20 cellular contexts compared by ENCODE assay signal in genomic region chr19:44803442-44804428, GRCh38. TPM values are rescaled to one million over a fixed set of nuclear protein-coding genes. Genes with fewer than 3 reads are reported as not detected.
DNase-seq lines count a peak whose midpoint lies in the region; ATAC-seq and TF ChIP-seq lines count a peak whose summit lies in the region.
"Had no signal": no experiment of that assay in that cellular context is flagged by ENCODE, and none has a peak within 500 bp of the region (broad histone marks: within the 10 kb centered on the region; RNA-seq: fewer than 3 reads in every experiment).

No MANE protein-coding gene starts in this region.

- H3K27ac ChIP-seq in RWPE1 (no peak overlapping the region), OCI-LY7 (ENCODE audit: low read depth, low read length, poor library complexity, severe bottlenecking) (no peak overlapping the region)
- H3K27ac ChIP-seq: colonic mucosa, heart right ventricle had no signal

- DNase-seq in activated naive CD4-positive, alpha-beta T cell treated with anti-CD3 and anti-CD28 coated beads, Interleukin-2, amount 10 ng/mL, durations not matched to agents 7 days and 5 days: no peak
- DNase-seq in NAMALWA (ENCODE audit: low spot score) (peak; percentile 31), RWPE1 (ENCODE audit: low spot score) (peak; percentile 23), OCI-LY7 (ENCODE audit: low spot score) (no peak), GOT3 (lab: John Stamatoyannopoulos, UW) (no peak)
- DNase-seq: activated CD8-positive, alpha-beta T cell treated with anti-CD3 and anti-CD28 coated beads, Interleukin-2, amount 10 ng/mL, durations not matched to agents 7 days and 5 days; activated naive CD8-positive, alpha-beta T cell treated with anti-CD3 and anti-CD28 coated beads for 36 hours; activated T-cell treated with anti-CD3 and anti-CD28 coated beads, Interleukin-2, amount 50 U/mL, for 72 hours; colonic mucosa; heart right ventricle; mesenchymal stem cell; natural killer cell; NCI-H187 treated with DMSO at 0.1 percent for 48 hours; NCI-H526 treated with DMSO at 0.1 percent for 48 hours; stimulated activated CD4-positive, alpha-beta T cell treated with anti-CD3 and anti-CD28 coated beads, Interleukin-2, amount 100 ng/mL, for 48 hours had no signal

- H3K36me3 ChIP-seq in OCI-LY7 (ENCODE audit: insufficient read depth, low read length): no peaks in the 10 kb centered on the region
- H3K36me3 ChIP-seq: colonic mucosa, heart right ventricle had no signal

- no peaks in the 10 kb centered on the region for H3K9me2 ChIP-seq in OCI-LY7 (ENCODE audit: insufficient read depth, low read length)

- no peak overlapping the region for H3K4me3 Mint-ChIP-seq in activated naive CD4-positive, alpha-beta T cell treated with anti-CD3 and anti-CD28 coated beads, Interleukin-2, amount 50 U/mL, for 24 hours
- no peak overlapping the region for H3K4me3 Mint-ChIP-seq in activated naive CD4-positive, alpha-beta T cell treated with anti-CD3 and anti-CD28 coated beads, Interleukin-2, amount 10 ng/mL, durations not matched to agents 7 days and 5 days
- H3K4me3 Mint-ChIP-seq: activated CD8-positive, alpha-beta T cell treated with anti-CD3 and anti-CD28 coated beads, Interleukin-2, amount 10 ng/mL, durations not matched to agents 7 days and 5 days; activated naive CD8-positive, alpha-beta T cell treated with anti-CD3 and anti-CD28 coated beads for 36 hours; activated T-cell treated with anti-CD3 and anti-CD28 coated beads, Interleukin-2, amount 50 U/mL, for 72 hours; natural killer cell; WTC11 had no signal

- H3K9me3 Mint-ChIP-seq in activated naive CD4-positive, alpha-beta T cell treated with anti-CD3 and anti-CD28 coated beads, Interleukin-2, amount 50 U/mL, for 24 hours: no peaks in the 10 kb centered on the region
- no peaks in the 10 kb centered on the region for H3K9me3 Mint-ChIP-seq in activated naive CD4-positive, alpha-beta T cell treated with anti-CD3 and anti-CD28 coated beads, Interleukin-2, amount 10 ng/mL, durations not matched to agents 7 days and 5 days
- H3K9me3 Mint-ChIP-seq: activated naive CD8-positive, alpha-beta T cell treated with anti-CD3 and anti-CD28 coated beads for 36 hours; activated T-cell treated with anti-CD3 and anti-CD28 coated beads, Interleukin-2, amount 50 U/mL, for 72 hours; natural killer cell; WTC11 had no signal

- H3K4me2 ChIP-seq in OCI-LY7 (ENCODE audit: low read length): no peak overlapping the region

- H3K27me3 Mint-ChIP-seq in activated naive CD4-positive, alpha-beta T cell treated with anti-CD3 and anti-CD28 coated beads, Interleukin-2, amount 50 U/mL, for 24 hours: no peaks in the 10 kb centered on the region
- peaks cover 44% of the 10 kb centered on the region for H3K27me3 Mint-ChIP-seq in activated naive CD4-positive, alpha-beta T cell treated with anti-CD3 and anti-CD28 coated beads, Interleukin-2, amount 10 ng/mL, durations not matched to agents 7 days and 5 days

- H2AFZ ChIP-seq in OCI-LY7 (ENCODE audit: low read length): no peak overlapping the region

- POLR2A ChIA-PET in RWPE1 (lab: Yijun Ruan, JAX; ENCODE audit: low non-redundant PET) (no interaction called here), OCI-LY7 (lab: Charles Lee) (no interaction called here)

- no peak for TF ChIP-seq POLR2A in GM18505 (IDR thresholded peaks at IDR 0.05; ENCODE audit: borderline replicate concordance, extremely low read depth, insufficient read depth, insufficient read length)

- CTCF ChIA-PET in activated naive CD4-positive, alpha-beta T cell treated with anti-CD3 and anti-CD28 coated beads, Interleukin-2, amount 10 ng/mL, durations not matched to agents 7 days and 5 days (lab: Charles Lee): interaction anchor here (0.5 to 1.9 kb wide), 8 partner anchors 13 to 523 kb away, joined by 3 to 6 read pairs (median 4); no protein-coding TSS in a partner anchor
- CTCF ChIA-PET in RWPE1 (lab: Yijun Ruan, JAX) (interaction anchor here (0.5 to 1.9 kb wide), 5 partner anchors 20 to 1057 kb away, joined by 3 to 7 read pairs (median 3); no protein-coding TSS in a partner anchor), OCI-LY7 (lab: Charles Lee; ENCODE audit: unreplicated experiment) (no interaction called here)

- intact Hi-C loops in OCI-LY7 (cut with micrococcal nuclease; ENCODE audit: unreplicated experiment): no loop called here

- peaks cover 10% of the 10 kb centered on the region for H3K4me1 Mint-ChIP-seq in activated naive CD4-positive, alpha-beta T cell treated with anti-CD3 and anti-CD28 coated beads, Interleukin-2, amount 50 U/mL, for 24 hours
- H3K4me1 Mint-ChIP-seq in activated naive CD4-positive, alpha-beta T cell treated with anti-CD3 and anti-CD28 coated beads, Interleukin-2, amount 10 ng/mL, durations not matched to agents 7 days and 5 days: peaks cover 8% of the 10 kb centered on the region
- H3K4me1 Mint-ChIP-seq: activated naive CD8-positive, alpha-beta T cell treated with anti-CD3 and anti-CD28 coated beads for 36 hours had no signal

- no peak for ATAC-seq in GM18505 (IDR thresholded peaks at IDR 0.05; ENCODE audit: unreplicated experiment)
- ATAC-seq: activated CD8-positive, alpha-beta T cell treated with anti-CD3 and anti-CD28 coated beads, Interleukin-2, amount 10 ng/mL, durations not matched to agents 7 days and 5 days; activated T-cell treated with anti-CD3 and anti-CD28 coated beads, Interleukin-2, amount 50 U/mL, for 72 hours; heart right ventricle; natural killer cell; WTC11 had no signal

- no peaks in the 10 kb centered on the region for H3K9me3 ChIP-seq in OCI-LY7 (ENCODE audit: low read length)
- H3K9me3 ChIP-seq: colonic mucosa, heart right ventricle had no signal

- no TSS peak for BruUV-seq in OCI-LY7 (replicated peaks; lab: Mats Ljungman, UMichigan)

- no peak overlapping the region for H3K4me3 ChIP-seq in OCI-LY7 (ENCODE audit: low read depth, low read length, poor library complexity, severe bottlenecking)
- H3K4me3 ChIP-seq: colonic mucosa, heart right ventricle had no signal

- H3K79me2 ChIP-seq in OCI-LY7 (ENCODE audit: insufficient read depth, low read depth, low read length): no peaks in the 10 kb centered on the region

- H4K20me1 ChIP-seq in OCI-LY7 (ENCODE audit: insufficient read depth, low read length): no peaks in the 10 kb centered on the region

- H3K4me1 ChIP-seq in OCI-LY7 (ENCODE audit: insufficient read depth, low read length, poor library complexity, severe bottlenecking): peaks cover 6% of the 10 kb centered on the region

- H3K36me3 Mint-ChIP-seq in activated naive CD4-positive, alpha-beta T cell treated with anti-CD3 and anti-CD28 coated beads, Interleukin-2, amount 50 U/mL, for 24 hours: no peaks in the 10 kb centered on the region
- no peaks in the 10 kb centered on the region for H3K36me3 Mint-ChIP-seq in activated naive CD4-positive, alpha-beta T cell treated with anti-CD3 and anti-CD28 coated beads, Interleukin-2, amount 10 ng/mL, durations not matched to agents 7 days and 5 days
- H3K36me3 Mint-ChIP-seq: activated naive CD8-positive, alpha-beta T cell treated with anti-CD3 and anti-CD28 coated beads for 36 hours; natural killer cell had no signal

- TF ChIP-seq CTCF in RWPE1 (conservative IDR thresholded peaks at IDR 0.05; ENCODE audit: low read depth) (no peak), OCI-LY7 (conservative IDR thresholded peaks at IDR 0.05; ENCODE audit: low read length) (no peak)

- H3K27ac Mint-ChIP-seq in activated naive CD4-positive, alpha-beta T cell treated with anti-CD3 and anti-CD28 coated beads, Interleukin-2, amount 50 U/mL, for 24 hours: peak overlapping the region; percentile 80
- H3K27ac Mint-ChIP-seq in activated naive CD4-positive, alpha-beta T cell treated with anti-CD3 and anti-CD28 coated beads, Interleukin-2, amount 10 ng/mL, durations not matched to agents 7 days and 5 days: no peak overlapping the region
- H3K27ac Mint-ChIP-seq: activated CD8-positive, alpha-beta T cell treated with anti-CD3 and anti-CD28 coated beads, Interleukin-2, amount 10 ng/mL, durations not matched to agents 7 days and 5 days; activated naive CD8-positive, alpha-beta T cell treated with anti-CD3 and anti-CD28 coated beads for 36 hours; activated T-cell treated with anti-CD3 and anti-CD28 coated beads, Interleukin-2, amount 50 U/mL, for 72 hours; natural killer cell; WTC11 had no signal

RNA-seq across cellular contexts. Expression of gene BCAM, which starts 5.2 kb away (rescaled TPM):
- not detected in 2 replicates for total RNA-seq in OCI-LY7 (2014; rRNA removed; shearing (Covaris generic))
- not detected in 2 replicates for total RNA-seq in OCI-LY7 (2022)
- total RNA-seq: activated CD8-positive, alpha-beta T cell treated with anti-CD3 and anti-CD28 coated beads, Interleukin-2, amount 10 ng/mL, durations not matched to agents 7 days and 5 days; activated naive CD8-positive, alpha-beta T cell treated with anti-CD3 and anti-CD28 coated beads for 36 hours; natural killer cell; T-helper 1 cell treated with Interleukin-12 subunit alpha and Interleukin-12 subunit beta and Interleukin-4 antibody, amounts not matched to agents 30 ng/mL and 1 ng/mL, for 36 hours had no signal

RNA-seq across cellular contexts. Expression of gene CBLC, which starts 26.0 kb away (rescaled TPM):
- not detected in 2 replicates for total RNA-seq in OCI-LY7 (2014; rRNA removed; shearing (Covaris generic))
- total RNA-seq in OCI-LY7 (2022): not detected in 2 replicates
- total RNA-seq: activated CD8-positive, alpha-beta T cell treated with anti-CD3 and anti-CD28 coated beads, Interleukin-2, amount 10 ng/mL, durations not matched to agents 7 days and 5 days; activated naive CD8-positive, alpha-beta T cell treated with anti-CD3 and anti-CD28 coated beads for 36 hours; activated T-cell treated with anti-CD3 and anti-CD28 coated beads, Interleukin-2, amount 50 U/mL, for 72 hours; natural killer cell; skeletal muscle tissue; T-helper 1 cell treated with Interleukin-12 subunit alpha and Interleukin-12 subunit beta and Interleukin-4 antibody, amounts not matched to agents 30 ng/mL and 1 ng/mL, for 36 hours had no signal

RNA-seq across cellular contexts. Expression of gene NECTIN2, which starts 42.4 kb away (rescaled TPM):
- not detected in 2 replicates for total RNA-seq in OCI-LY7 (2014; rRNA removed; shearing (Covaris generic))
- not detected in 2 replicates for total RNA-seq in OCI-LY7 (2022)

RNA-seq across cellular contexts. Expression of gene BCL3, which starts 55.2 kb away (rescaled TPM):
- 5.8 and 10.2 TPM in 2 replicates for total RNA-seq in OCI-LY7 (2014; rRNA removed; shearing (Covaris generic))
- 18.6 and 22.9 TPM in 2 replicates for total RNA-seq in OCI-LY7 (2022)

Comparison
In these comparisons a context has a peak if more than half of its experiments do, and no peak if none do; other contexts are left out.
1. DNase-seq: peak in NAMALWA (single experiment) and RWPE1 (single experiment); none in activated naive CD4-positive, alpha-beta T cell treated with anti-CD3 and anti-CD28 coated beads, Interleukin-2, amount 10 ng/mL, durations not matched to agents 7 days and 5 days (single experiment), OCI-LY7 (single experiment) and GOT3 (single experiment).